ENCODE assay signal across 8 cellular contexts in genomic region chr1:6490181-6491075, GRCh38. TPM values are rescaled to one million over a fixed set of nuclear protein-coding genes. Genes with fewer than 3 reads are reported as not detected.
A peak's percentile ranks its signal among the peaks of the same experiment; 100 is the strongest.
DNase-seq lines count a peak whose midpoint lies in the region; ATAC-seq and TF ChIP-seq lines count a peak whose summit lies in the region.

No MANE protein-coding gene starts in this region.

- H3K27me3 ChIP-seq in skeletal muscle tissue (ENCODE audit: control insufficient read depth in 3 of 3, insufficient read depth in 3 of 3, low read length in 3 of 3), result peaks cover 8 to 26% (median 15%) of the 10 kb centered on the region in 3 donors

- no peak for TF ChIP-seq CTCF in astrocyte of the spinal cord (IDR thresholded peaks at IDR 0.05; ENCODE audit: low read depth, low read length)

- in situ Hi-C loops in astrocyte of the spinal cord (cut with HindIII; ENCODE audit: low sequenced_read_pairs), result no loop called here

- no peak overlapping the region for H3K27ac ChIP-seq in skeletal muscle tissue (ENCODE audit: low read depth, low read length)

- H3K9me3 ChIP-seq in iPS-18c (ENCODE audit: control insufficient read depth, insufficient read depth, low read length) (no peaks in the 10 kb centered on the region), skeletal muscle tissue (ENCODE audit: control insufficient read depth in 3 of 3, low read length in 3 of 3) (no peaks in the 10 kb centered on the region)

- H3K9ac ChIP-seq in skeletal muscle tissue (ENCODE audit: low read depth in 1 of 3, low read length in 3 of 3), result peak overlapping the region in 1 of 3 donors; percentile 16

- H3K4me1 ChIP-seq in skeletal muscle tissue (ENCODE audit: control insufficient read depth in 3 of 3, insufficient read depth in 3 of 3, low read length in 3 of 3), result peaks cover 12 to 29% (median 18%) of the 10 kb centered on the region in 3 donors

- ATAC-seq in GM18519 (IDR thresholded peaks at IDR 0.05; ENCODE audit: low FRiP score, unreplicated experiment), result no peak

- H3K4me3 ChIP-seq in astrocyte of the spinal cord (ENCODE audit: low read depth, low read length), result peak overlapping the region; percentile 89
- peak overlapping the region; percentile 84 for H3K4me3 ChIP-seq in iPS-18c (ENCODE audit: insufficient read depth, low read depth, low read length)
- H3K4me3 ChIP-seq in skeletal muscle tissue (ENCODE audit: low read length in 3 of 3), result peak overlapping the region; percentile 51 to 66 (median 60)

- H3K36me3 ChIP-seq in skeletal muscle tissue (ENCODE audit: control insufficient read depth in 3 of 3, insufficient read depth in 3 of 3, low read length in 3 of 3), result no peaks in the 10 kb centered on the region

- DNase-seq in NK-92 treated with Interleukin-12 subunit alpha and Interleukin-12 subunit beta, amount 100 ng/mL, for 24 hours (lab: John Stamatoyannopoulos, UW), result peak; percentile 9
- DNase-seq in NK-92 (lab: John Stamatoyannopoulos, UW; ENCODE audit: unreplicated experiment) (no peak), HK-2 (ENCODE audit: unreplicated experiment) (peak; percentile 81), SW480 (ENCODE audit: low spot score) (peak; percentile 86), astrocyte of the spinal cord (ENCODE audit: low read depth, low spot score) (peak; percentile 81)

RNA-seq across cellular contexts. Expression of gene PLEKHG5, which starts 1.0 kb away (rescaled TPM):
- total RNA-seq in skeletal muscle tissue, result 8.4 TPM

RNA-seq across cellular contexts. Expression of gene TNFRSF25, which starts 24.5 kb away (rescaled TPM):
- total RNA-seq in skeletal muscle tissue, result 3.7 TPM
